In the genomic region with DNA sequence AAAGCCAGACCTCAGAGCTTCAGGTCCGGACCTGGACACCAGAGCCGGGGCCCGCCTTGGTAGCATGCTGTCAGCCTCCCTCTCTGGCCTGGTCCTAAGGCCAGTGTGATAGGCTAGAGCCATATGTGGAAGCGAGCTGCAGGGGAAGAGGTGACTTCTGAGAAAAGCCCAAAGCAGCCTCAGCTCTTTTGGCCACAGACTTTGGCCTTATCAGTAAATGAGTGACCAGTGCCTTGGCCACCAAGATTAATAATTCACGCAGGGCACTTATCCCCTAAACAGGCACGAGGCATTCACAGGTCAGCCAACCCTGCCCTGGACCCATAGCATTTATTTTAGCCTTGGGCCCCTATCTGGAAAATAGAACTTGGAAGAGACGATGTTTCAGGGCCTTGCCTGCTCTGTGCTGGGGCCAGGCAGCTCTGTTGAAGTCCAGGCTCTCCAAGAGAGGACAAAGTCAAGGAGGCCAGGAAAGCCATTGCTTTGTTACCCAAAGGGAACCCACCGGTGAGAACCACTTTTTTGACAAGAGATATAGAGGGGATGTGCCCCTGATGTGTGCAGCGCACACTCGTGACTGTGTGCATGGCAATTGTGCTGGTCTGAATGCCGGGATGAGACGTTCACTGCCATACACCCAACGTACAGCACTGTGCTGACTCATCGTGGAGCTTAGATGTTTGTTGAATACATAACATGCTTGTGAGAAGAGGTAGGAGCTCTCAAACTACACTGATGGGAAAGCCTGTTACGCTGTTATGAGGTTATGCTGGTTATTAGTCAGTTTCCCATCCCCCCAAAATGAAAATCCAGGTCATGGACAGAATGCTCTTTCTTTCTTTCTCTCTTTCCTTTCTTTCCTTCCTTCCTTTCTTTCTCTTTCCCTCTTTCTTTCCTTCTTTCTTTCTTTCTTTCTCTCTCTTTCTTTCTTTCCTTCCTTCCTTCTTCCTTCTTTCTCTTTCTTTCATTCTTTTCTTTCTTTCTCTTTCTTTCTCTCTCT, we compare ENCODE assay signal across 1 cellular context.
TF ChIP-seq lines count a peak whose summit lies in the region.

No MANE protein-coding gene starts in this region.

TF ChIP-seq in HepG2, 621 proteins besides CTCF, POLR2A, EP300 and RAD21 (continued from another document and continues in another):
- TF ChIP-seq HOXA3 (CRISPR knock-in tag; IDR thresholded peaks at IDR 0.05) (peak; percentile 59; the same call in 1 of the 2 replicates), ZBTB38 (CRISPR knock-in tag; IDR thresholded peaks at IDR 0.05) (no peak), ISX (CRISPR knock-in tag; conservative IDR thresholded peaks at IDR 0.05) (no peak), GATA4 (IDR thresholded peaks at IDR 0.05; ENCODE audit: borderline replicate concordance, low read depth) (peak; percentile 86; the same call in 1 of the 2 replicates), RNF2 (conservative IDR thresholded peaks at IDR 0.05; ENCODE audit: low read depth) (no peak), ZFP36L2 (CRISPR knock-in tag; IDR thresholded peaks at IDR 0.05) (no peak), ZGPAT (CRISPR knock-in tag; IDR thresholded peaks at IDR 0.05) (peak; percentile 77), MTA1 (CRISPR knock-in tag; IDR thresholded peaks at IDR 0.05; ENCODE audit: borderline replicate concordance) (no peak), MAF1 (CRISPR knock-in tag; IDR thresholded peaks at IDR 0.05; ENCODE audit: borderline replicate concordance) (no peak), ZNF839 (CRISPR knock-in tag; IDR thresholded peaks at IDR 0.05; ENCODE audit: borderline replicate concordance) (no peak), SP5 (CRISPR knock-in tag; IDR thresholded peaks at IDR 0.05; ENCODE audit: borderline replicate concordance, low read depth) (0 out of 2 replicates have a peak, but pooled peaks have one; percentile 17), FOXC1 (CRISPR knock-in tag; IDR thresholded peaks at IDR 0.05; ENCODE audit: borderline replicate concordance) (peak; percentile 68; the same call in 1 of the 2 replicates), ZMYM3 (CRISPR knock-in tag; IDR thresholded peaks at IDR 0.05) (peak; percentile 19; the same call in 1 of the 2 replicates), ZNF280B (CRISPR knock-in tag; IDR thresholded peaks at IDR 0.05; ENCODE audit: borderline replicate concordance) (no peak), HNRNPH1 (optimal IDR thresholded peaks at IDR 0.05; ENCODE audit: low read depth, low read length) (no peak), HNF4A (CRISPR knock-in tag; IDR thresholded peaks at IDR 0.05) (peak; percentile 86), CENPT (CRISPR knock-in tag; IDR thresholded peaks at IDR 0.05; ENCODE audit: low read depth) (no peak), ZNF782 (CRISPR knock-in tag; IDR thresholded peaks at IDR 0.05; ENCODE audit: borderline replicate concordance) (no peak), EEA1 (CRISPR knock-in tag; IDR thresholded peaks at IDR 0.05; ENCODE audit: borderline replicate concordance) (no peak; the same call in 1 of the 2 replicates), MED13 (CRISPR knock-in tag; IDR thresholded peaks at IDR 0.05) (no peak; the same call in 1 of the 2 replicates), ZNF143 (CRISPR knock-in tag; IDR thresholded peaks at IDR 0.05) (no peak), REPIN1 (CRISPR knock-in tag; IDR thresholded peaks at IDR 0.05; ENCODE audit: borderline replicate concordance, low read depth) (peak; percentile 55; the same call in 1 of the 2 replicates), NFE2 (CRISPR knock-in tag; IDR thresholded peaks at IDR 0.05) (peak; percentile 90), KLF15 (CRISPR knock-in tag; IDR thresholded peaks at IDR 0.05; ENCODE audit: borderline replicate concordance) (no peak), CHD2 (IDR thresholded peaks at IDR 0.05; ENCODE audit: low read depth, low read length) (no peak), REL (CRISPR knock-in tag; conservative IDR thresholded peaks at IDR 0.05) (no peak), NFIC (IDR thresholded peaks at IDR 0.05; ENCODE audit: low read length) (0 out of 2 replicates have a peak, but pooled peaks have one; percentile 53), ZNF572 (CRISPR knock-in tag; IDR thresholded peaks at IDR 0.05) (no peak), PHF5A (CRISPR knock-in tag; IDR thresholded peaks at IDR 0.05; ENCODE audit: low read depth, unreplicated experiment) (no peak)
- TF ChIP-seq, protein P1, sequence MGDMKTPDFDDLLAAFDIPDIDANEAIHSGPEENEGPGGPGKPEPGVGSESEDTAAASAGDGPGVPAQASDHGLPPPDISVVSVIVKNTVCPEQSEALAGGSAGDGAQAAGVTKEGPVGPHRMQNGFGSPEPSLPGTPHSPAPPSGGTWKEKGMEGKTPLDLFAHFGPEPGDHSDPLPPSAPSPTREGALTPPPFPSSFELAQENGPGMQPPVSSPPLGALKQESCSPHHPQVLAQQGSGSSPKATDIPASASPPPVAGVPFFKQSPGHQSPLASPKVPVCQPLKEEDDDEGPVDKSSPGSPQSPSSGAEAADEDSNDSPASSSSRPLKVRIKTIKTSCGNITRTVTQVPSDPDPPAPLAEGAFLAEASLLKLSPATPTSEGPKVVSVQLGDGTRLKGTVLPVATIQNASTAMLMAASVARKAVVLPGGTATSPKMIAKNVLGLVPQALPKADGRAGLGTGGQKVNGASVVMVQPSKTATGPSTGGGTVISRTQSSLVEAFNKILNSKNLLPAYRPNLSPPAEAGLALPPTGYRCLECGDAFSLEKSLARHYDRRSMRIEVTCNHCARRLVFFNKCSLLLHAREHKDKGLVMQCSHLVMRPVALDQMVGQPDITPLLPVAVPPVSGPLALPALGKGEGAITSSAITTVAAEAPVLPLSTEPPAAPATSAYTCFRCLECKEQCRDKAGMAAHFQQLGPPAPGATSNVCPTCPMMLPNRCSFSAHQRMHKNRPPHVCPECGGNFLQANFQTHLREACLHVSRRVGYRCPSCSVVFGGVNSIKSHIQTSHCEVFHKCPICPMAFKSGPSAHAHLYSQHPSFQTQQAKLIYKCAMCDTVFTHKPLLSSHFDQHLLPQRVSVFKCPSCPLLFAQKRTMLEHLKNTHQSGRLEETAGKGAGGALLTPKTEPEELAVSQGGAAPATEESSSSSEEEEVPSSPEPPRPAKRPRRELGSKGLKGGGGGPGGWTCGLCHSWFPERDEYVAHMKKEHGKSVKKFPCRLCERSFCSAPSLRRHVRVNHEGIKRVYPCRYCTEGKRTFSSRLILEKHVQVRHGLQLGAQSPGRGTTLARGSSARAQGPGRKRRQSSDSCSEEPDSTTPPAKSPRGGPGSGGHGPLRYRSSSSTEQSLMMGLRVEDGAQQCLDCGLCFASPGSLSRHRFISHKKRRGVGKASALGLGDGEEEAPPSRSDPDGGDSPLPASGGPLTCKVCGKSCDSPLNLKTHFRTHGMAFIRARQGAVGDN (CRISPR knock-in tag; IDR thresholded peaks at IDR 0.05), result peak; percentile 90
- TF ChIP-seq, protein P2, sequence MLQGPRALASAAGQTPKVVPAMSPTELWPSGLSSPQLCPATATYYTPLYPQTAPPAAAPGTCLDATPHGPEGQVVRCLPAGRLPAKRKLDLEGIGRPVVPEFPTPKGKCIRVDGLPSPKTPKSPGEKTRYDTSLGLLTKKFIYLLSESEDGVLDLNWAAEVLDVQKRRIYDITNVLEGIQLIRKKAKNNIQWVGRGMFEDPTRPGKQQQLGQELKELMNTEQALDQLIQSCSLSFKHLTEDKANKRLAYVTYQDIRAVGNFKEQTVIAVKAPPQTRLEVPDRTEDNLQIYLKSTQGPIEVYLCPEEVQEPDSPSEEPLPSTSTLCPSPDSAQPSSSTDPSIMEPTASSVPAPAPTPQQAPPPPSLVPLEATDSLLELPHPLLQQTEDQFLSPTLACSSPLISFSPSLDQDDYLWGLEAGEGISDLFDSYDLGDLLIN (CRISPR knock-in tag; IDR thresholded peaks at IDR 0.05; ENCODE audit: borderline replicate concordance), result peak; percentile 72; the same call in 1 of the 2 replicates
- TF ChIP-seq, protein P3, sequence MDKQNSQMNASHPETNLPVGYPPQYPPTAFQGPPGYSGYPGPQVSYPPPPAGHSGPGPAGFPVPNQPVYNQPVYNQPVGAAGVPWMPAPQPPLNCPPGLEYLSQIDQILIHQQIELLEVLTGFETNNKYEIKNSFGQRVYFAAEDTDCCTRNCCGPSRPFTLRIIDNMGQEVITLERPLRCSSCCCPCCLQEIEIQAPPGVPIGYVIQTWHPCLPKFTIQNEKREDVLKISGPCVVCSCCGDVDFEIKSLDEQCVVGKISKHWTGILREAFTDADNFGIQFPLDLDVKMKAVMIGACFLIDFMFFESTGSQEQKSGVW (CRISPR knock-in tag; IDR thresholded peaks at IDR 0.05; ENCODE audit: borderline replicate concordance), result no peak
- TF ChIP-seq, protein P4, sequence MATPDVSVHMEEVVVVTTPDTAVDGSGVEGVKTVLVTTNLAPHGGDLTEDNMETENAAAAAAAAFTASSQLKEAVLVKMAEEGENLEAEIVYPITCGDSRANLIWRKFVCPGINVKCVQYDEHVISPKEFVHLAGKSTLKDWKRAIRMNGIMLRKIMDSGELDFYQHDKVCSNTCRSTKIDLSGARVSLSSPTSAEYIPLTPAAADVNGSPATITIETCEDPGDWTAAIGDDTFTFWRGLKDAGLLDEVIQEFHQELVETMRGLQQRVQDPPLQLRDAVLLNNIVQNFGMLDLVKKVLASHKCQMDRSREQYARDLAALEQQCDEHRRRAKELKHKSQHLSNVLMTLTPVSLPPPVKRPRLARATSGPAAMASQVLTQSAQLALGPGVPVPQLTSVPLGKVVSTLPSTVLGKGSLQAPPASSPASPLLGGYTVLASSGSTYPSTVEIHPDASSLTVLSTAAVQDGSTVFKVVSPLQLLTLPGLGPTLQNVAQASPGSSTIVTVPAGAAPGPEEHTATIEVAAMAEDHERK (CRISPR knock-in tag; IDR thresholded peaks at IDR 0.05; ENCODE audit: low read depth), result peak; percentile 5; the same call in 1 of the 2 replicates
- TF ChIP-seq, protein P5, sequence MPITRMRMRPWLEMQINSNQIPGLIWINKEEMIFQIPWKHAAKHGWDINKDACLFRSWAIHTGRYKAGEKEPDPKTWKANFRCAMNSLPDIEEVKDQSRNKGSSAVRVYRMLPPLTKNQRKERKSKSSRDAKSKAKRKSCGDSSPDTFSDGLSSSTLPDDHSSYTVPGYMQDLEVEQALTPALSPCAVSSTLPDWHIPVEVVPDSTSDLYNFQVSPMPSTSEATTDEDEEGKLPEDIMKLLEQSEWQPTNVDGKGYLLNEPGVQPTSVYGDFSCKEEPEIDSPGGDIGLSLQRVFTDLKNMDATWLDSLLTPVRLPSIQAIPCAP (CRISPR knock-in tag; IDR thresholded peaks at IDR 0.05; ENCODE audit: low read depth), result no peak
- TF ChIP-seq, protein P6, sequence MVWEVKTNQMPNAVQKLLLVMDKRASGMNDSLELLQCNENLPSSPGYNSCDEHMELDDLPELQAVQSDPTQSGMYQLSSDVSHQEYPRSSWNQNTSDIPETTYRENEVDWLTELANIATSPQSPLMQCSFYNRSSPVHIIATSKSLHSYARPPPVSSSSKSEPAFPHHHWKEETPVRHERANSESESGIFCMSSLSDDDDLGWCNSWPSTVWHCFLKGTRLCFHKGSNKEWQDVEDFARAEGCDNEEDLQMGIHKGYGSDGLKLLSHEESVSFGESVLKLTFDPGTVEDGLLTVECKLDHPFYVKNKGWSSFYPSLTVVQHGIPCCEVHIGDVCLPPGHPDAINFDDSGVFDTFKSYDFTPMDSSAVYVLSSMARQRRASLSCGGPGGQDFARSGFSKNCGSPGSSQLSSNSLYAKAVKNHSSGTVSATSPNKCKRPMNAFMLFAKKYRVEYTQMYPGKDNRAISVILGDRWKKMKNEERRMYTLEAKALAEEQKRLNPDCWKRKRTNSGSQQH (CRISPR knock-in tag; IDR thresholded peaks at IDR 0.05; ENCODE audit: low read depth), result 0 out of 2 replicates have a peak, but pooled peaks have one; percentile 52
- TF ChIP-seq, protein P7, sequence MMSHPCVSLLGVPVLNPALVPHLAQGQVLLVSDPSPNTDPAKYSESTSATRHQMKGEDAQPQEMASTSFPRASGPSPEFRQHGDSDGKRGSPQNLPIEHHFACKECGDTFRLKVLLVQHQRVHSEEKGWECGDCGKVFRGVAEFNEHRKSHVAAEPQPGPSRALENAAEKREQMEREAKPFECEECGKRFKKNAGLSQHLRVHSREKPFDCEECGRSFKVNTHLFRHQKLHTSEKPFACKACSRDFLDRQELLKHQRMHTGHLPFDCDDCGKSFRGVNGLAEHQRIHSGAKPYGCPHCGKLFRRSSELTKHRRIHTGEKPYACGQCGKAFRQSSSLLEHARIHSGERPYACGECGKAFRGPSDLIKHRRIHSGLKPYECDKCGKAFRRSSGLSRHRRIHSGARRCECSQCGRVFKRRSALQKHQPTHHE (CRISPR knock-in tag; IDR thresholded peaks at IDR 0.05; ENCODE audit: borderline replicate concordance), result no peak
- TF ChIP-seq, protein P8, sequence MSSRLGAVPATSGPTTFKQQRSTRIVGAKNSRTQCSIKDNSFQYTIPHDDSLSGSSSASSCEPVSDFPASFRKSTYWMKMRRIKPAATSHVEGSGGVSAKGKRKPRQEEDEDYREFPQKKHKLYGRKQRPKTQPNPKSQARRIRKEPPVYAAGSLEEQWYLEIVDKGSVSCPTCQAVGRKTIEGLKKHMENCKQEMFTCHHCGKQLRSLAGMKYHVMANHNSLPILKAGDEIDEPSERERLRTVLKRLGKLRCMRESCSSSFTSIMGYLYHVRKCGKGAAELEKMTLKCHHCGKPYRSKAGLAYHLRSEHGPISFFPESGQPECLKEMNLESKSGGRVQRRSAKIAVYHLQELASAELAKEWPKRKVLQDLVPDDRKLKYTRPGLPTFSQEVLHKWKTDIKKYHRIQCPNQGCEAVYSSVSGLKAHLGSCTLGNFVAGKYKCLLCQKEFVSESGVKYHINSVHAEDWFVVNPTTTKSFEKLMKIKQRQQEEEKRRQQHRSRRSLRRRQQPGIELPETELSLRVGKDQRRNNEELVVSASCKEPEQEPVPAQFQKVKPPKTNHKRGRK (CRISPR knock-in tag; IDR thresholded peaks at IDR 0.05), result peak; percentile 98
